In genomic region chr10:77386833-77387232, GRCh38 we compare ENCODE assay signal across 13 cellular contexts.
DNase-seq lines count a peak whose midpoint lies in the region; ATAC-seq, FAIRE-seq and TF ChIP-seq lines count a peak whose summit lies in the region.
"Had no signal": no experiment of that assay in that cellular context is flagged by ENCODE, and none has a peak within 500 bp of the region (broad histone marks: within the 10 kb centered on the region; RNA-seq: fewer than 3 reads in every experiment).

No MANE protein-coding gene starts in this region.

- no peaks in the 10 kb centered on the region for H3K9me1 ChIP-seq in endothelial cell of umbilical vein (replicated peaks; ENCODE audit: control insufficient read depth, extremely low read depth, insufficient read depth, low read length)

- intact Hi-C loops in endothelial cell of umbilical vein (cut with micrococcal nuclease): loop anchor here (1.0 kb wide), 1 partner anchor 37 kb away; no protein-coding TSS in a partner anchor

- no peaks in the 10 kb centered on the region for H3K27me3 Mint-ChIP-seq in osteocyte (ENCODE audit: unreplicated experiment)
- peaks cover 14% of the 10 kb centered on the region for H3K27me3 Mint-ChIP-seq in activated T-cell treated with anti-CD3 and anti-CD28 coated beads, Interleukin-2, amount 50 U/mL, for 72 hours (ENCODE audit: low read depth)

- no peaks in the 10 kb centered on the region for H3K9me3 Mint-ChIP-seq in osteocyte (ENCODE audit: unreplicated experiment)
- no peaks in the 10 kb centered on the region for H3K9me3 Mint-ChIP-seq in activated T-cell treated with anti-CD3 and anti-CD28 coated beads, Interleukin-2, amount 50 U/mL, for 72 hours
- H3K9me3 Mint-ChIP-seq: activated B cell treated with CpG ODN at 0.5 μM for 24 hours; CD4-positive, alpha-beta memory T cell had no signal

- peak; percentile 79 for FAIRE-seq in endothelial cell of umbilical vein (lab: Jason Lieb, UNC)
- no peak for FAIRE-seq in frontal cortex (lab: Jason Lieb, UNC)
- FAIRE-seq: GM18507 had no signal

- H3K27ac ChIP-seq in endothelial cell of umbilical vein (ENCODE audit: insufficient read depth, low read depth, low read length): peak overlapping the region; percentile 95

- peak; percentile 63 for ATAC-seq in SK-N-SH treated with all-trans-retinoic acid at 6 μM for 48 hours
- no peak for ATAC-seq in activated T-cell treated with anti-CD3 and anti-CD28 coated beads, Interleukin-2, amount 50 U/mL, for 72 hours (replicated peaks in 1 of 2)
- ATAC-seq: heart left ventricle had no signal

- H3K27me3 ChIP-seq in endothelial cell of umbilical vein (ENCODE audit: control insufficient read depth in 2 of 2, insufficient read depth in 2 of 2, low read length in 2 of 2): no peaks in the 10 kb centered on the region

- peak overlapping the region in 1 of 3 experiments; percentile 42 for H3K4me3 ChIP-seq in endothelial cell of umbilical vein (replicated peaks in 1 of 3; ENCODE audit: insufficient read depth in 1 of 3, low read depth in 1 of 3, low read length in 3 of 3)
- H3K4me3 ChIP-seq: heart left ventricle had no signal

- peaks cover 60% of the 10 kb centered on the region for H3K4me1 Mint-ChIP-seq in osteocyte (ENCODE audit: unreplicated experiment)
- peaks cover 7% of the 10 kb centered on the region for H3K4me1 Mint-ChIP-seq in activated T-cell treated with anti-CD3 and anti-CD28 coated beads, Interleukin-2, amount 50 U/mL, for 72 hours (ENCODE audit: low read depth)
- H3K4me1 Mint-ChIP-seq: activated B cell treated with CpG ODN at 0.5 μM for 24 hours; CD4-positive, alpha-beta memory T cell had no signal

- peak overlapping the region; percentile 83 for H3K27ac Mint-ChIP-seq in osteocyte (ENCODE audit: unreplicated experiment)
- H3K27ac Mint-ChIP-seq in activated T-cell treated with anti-CD3 and anti-CD28 coated beads, Interleukin-2, amount 50 U/mL, for 72 hours: no peak overlapping the region
- H3K27ac Mint-ChIP-seq: activated B cell treated with CpG ODN at 0.5 μM for 24 hours; CD4-positive, alpha-beta memory T cell had no signal

- peak overlapping the region; percentile 70 for H3K9ac ChIP-seq in endothelial cell of umbilical vein (replicated peaks; ENCODE audit: extremely low read depth, insufficient read depth, low read length)

- no peaks in the 10 kb centered on the region for H3K36me3 ChIP-seq in endothelial cell of umbilical vein (ENCODE audit: control insufficient read depth in 2 of 2, extremely low read depth in 1 of 2, insufficient read depth in 2 of 2, low read length in 2 of 2)
- H3K36me3 ChIP-seq: heart left ventricle had no signal

- peak overlapping the region; percentile 83 for H3K4me2 ChIP-seq in endothelial cell of umbilical vein (ENCODE audit: insufficient read depth, low read length)

- POLR2A ChIA-PET in endothelial cell of umbilical vein (lab: Charles Lee): no interaction called here

- DNase-seq in AG20443 (ENCODE audit: low spot score) (peak; percentile 51), endothelial cell of umbilical vein (ENCODE audit: low read depth, low spot score) (peak; percentile 82), osteocyte (ENCODE audit: extremely low spot score, unreplicated experiment) (no peak), frontal cortex (ENCODE audit: low spot score in 2 of 2) (no peak), MV-4-11 (lab: John Stamatoyannopoulos, UW) (no peak), GM19240 (ENCODE audit: insufficient read length, low spot score) (no peak)
- no peak for DNase-seq in activated T-cell treated with anti-CD3 and anti-CD28 coated beads, Interleukin-2, amount 50 U/mL, for 72 hours
- DNase-seq: activated B cell treated with CpG ODN at 0.5 μM for 24 hours; CD4-positive, alpha-beta memory T cell; heart left ventricle; NCI-H1092 had no signal

- H3K79me2 ChIP-seq in endothelial cell of umbilical vein (ENCODE audit: control insufficient read depth, insufficient read depth, low read length): no peaks in the 10 kb centered on the region

- CTCF ChIA-PET in endothelial cell of umbilical vein (lab: Charles Lee): interaction anchor here (0.9 to 3.1 kb wide), 9 partner anchors 12 to 254 kb away, joined by 3 to 12 read pairs (median 3); no protein-coding TSS in a partner anchor

- TF ChIP-seq POLR2A in endothelial cell of umbilical vein (IDR thresholded peaks at IDR 0.05; ENCODE audit: low read depth, low read length): no peak

- TF ChIP-seq CTCF in endothelial cell of umbilical vein (IDR thresholded peaks at IDR 0.05; ENCODE audit: extremely low read depth in 1 of 2, insufficient read depth in 1 of 2, low read depth in 1 of 2, low read length in 2 of 2) (no peak), osteocyte (IDR thresholded peaks at IDR 0.05) (no peak)

- no peaks in the 10 kb centered on the region for H3K9me3 ChIP-seq in endothelial cell of umbilical vein (replicated peaks; ENCODE audit: control insufficient read depth, insufficient read depth, low read length)
- H3K9me3 ChIP-seq: heart left ventricle had no signal

- H3K4me3 Mint-ChIP-seq in osteocyte (ENCODE audit: unreplicated experiment): peak overlapping the region; percentile 4
- no peak overlapping the region for H3K4me3 Mint-ChIP-seq in activated T-cell treated with anti-CD3 and anti-CD28 coated beads, Interleukin-2, amount 50 U/mL, for 72 hours
- H3K4me3 Mint-ChIP-seq: activated B cell treated with CpG ODN at 0.5 μM for 24 hours had no signal

- no TSS peak for BruUV-seq in endothelial cell of umbilical vein (replicated peaks; lab: Mats Ljungman, UMichigan)

- H2AFZ ChIP-seq in endothelial cell of umbilical vein (ENCODE audit: low read depth, low read length): peak overlapping the region; percentile 12

- H4K20me1 ChIP-seq in endothelial cell of umbilical vein (replicated peaks; ENCODE audit: control insufficient read depth, extremely low read depth, insufficient read depth, low read length): no peaks in the 10 kb centered on the region

- peaks cover 4% of the 10 kb centered on the region for H3K36me3 Mint-ChIP-seq in osteocyte (ENCODE audit: unreplicated experiment)
- no peaks in the 10 kb centered on the region for H3K36me3 Mint-ChIP-seq in activated T-cell treated with anti-CD3 and anti-CD28 coated beads, Interleukin-2, amount 50 U/mL, for 72 hours (ENCODE audit: insufficient read depth in 2 of 2)
- H3K36me3 Mint-ChIP-seq: CD4-positive, alpha-beta memory T cell had no signal

- dilution Hi-C loops in endothelial cell of umbilical vein (cut with MboI; ENCODE audit: extremely low pct_ligation_motif_present, low sequenced_read_pairs): no loop called here

- peaks cover 46% of the 10 kb centered on the region for H3K4me1 ChIP-seq in endothelial cell of umbilical vein (ENCODE audit: control insufficient read depth, extremely low read depth, insufficient read depth, low read length)

TF ChIP-seq in SK-N-SH treated with all-trans-retinoic acid at 6 μM for 48 hours, 23 proteins besides CTCF, POLR2A, EP300 and RAD21:
- TF ChIP-seq SNAI2 (CRISPR knock-in tag; IDR thresholded peaks at IDR 0.05): no peak
- no peak for TF ChIP-seq ZC3H10 (CRISPR knock-in tag; IDR thresholded peaks at IDR 0.05)
- no peak for TF ChIP-seq BACH2 (CRISPR knock-in tag; IDR thresholded peaks at IDR 0.05; ENCODE audit: borderline replicate concordance)
- no peak for TF ChIP-seq PPARA (CRISPR knock-in tag; IDR thresholded peaks at IDR 0.05; ENCODE audit: borderline replicate concordance)
- TF ChIP-seq ZNF8 (CRISPR knock-in tag; IDR thresholded peaks at IDR 0.05): no peak

TF ChIP-seq in endothelial cell of umbilical vein, 7 proteins besides CTCF, POLR2A, EP300 and RAD21:
- TF ChIP-seq FOS (IDR thresholded peaks at IDR 0.05; ENCODE audit: borderline replicate concordance, insufficient read depth, low read length): peak; percentile 89
- TF ChIP-seq JUN (IDR thresholded peaks at IDR 0.05; ENCODE audit: borderline replicate concordance, insufficient read depth, insufficient read length, low read depth): peak; percentile 88
- TF ChIP-seq POLR2AphosphoS5 (IDR thresholded peaks at IDR 0.05; ENCODE audit: insufficient read depth, low read depth, low read length): peak; percentile 58
- TF ChIP-seq MYC (IDR thresholded peaks at IDR 0.05; ENCODE audit: low read depth, low read length): no peak

Comparison
In these comparisons a context has a peak if more than half of its experiments do, and no peak if none do; other contexts are left out.
1. DNase-seq: peak in AG20443 (single experiment) and endothelial cell of umbilical vein (single experiment); none in osteocyte (single experiment), activated T-cell treated with anti-CD3 and anti-CD28 coated beads, Interleukin-2, amount 50 U/mL, for 72 hours (0 of 2), frontal cortex (0 of 2), MV-4-11 (single experiment) and GM19240 (single experiment).